ENCODE assay signal across 8 cellular contexts in the genomic region with DNA sequence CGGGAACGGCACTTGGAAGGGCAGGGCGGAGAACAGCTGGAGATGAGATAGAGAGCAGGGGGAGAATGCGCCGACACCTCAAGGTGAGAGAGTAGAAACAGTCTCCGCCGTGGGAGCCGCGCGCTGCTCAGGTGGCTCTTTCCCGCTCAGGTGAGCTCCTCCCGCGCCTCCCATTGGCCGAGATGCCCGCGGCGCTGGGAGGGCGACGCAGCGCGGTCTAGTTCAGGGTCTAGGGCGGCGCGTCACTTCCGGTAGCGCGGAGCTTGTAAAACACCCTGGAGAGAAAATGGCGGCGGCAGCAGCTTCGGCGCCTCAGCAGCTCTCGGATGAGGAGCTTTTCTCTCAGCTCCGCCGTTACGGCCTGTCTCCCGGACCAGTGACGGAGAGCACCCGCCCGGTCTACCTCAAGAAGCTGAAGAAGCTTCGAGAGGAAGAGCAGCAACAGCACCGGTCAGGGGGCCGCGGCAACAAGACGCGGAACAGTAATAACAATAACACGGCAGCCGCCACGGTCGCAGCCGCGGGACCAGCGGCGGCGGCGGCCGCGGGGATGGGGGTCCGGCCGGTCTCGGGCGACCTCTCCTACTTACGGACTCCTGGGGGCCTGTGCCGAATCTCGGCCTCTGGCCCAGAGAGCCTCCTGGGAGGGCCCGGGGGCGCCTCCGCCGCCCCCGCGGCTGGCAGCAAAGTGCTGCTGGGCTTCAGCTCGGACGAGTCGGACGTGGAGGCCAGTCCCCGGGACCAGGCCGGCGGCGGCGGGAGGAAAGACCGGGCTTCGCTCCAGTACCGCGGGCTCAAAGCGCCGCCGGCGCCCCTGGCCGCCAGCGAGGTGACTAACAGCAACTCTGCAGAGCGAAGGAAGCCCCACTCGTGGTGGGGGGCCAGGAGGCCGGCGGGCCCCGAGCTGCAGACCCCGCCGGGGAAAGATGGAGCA. TPM values are rescaled to one million over a fixed set of nuclear protein-coding genes. Genes with fewer than 3 reads are reported as not detected.
DNase-seq lines count a peak whose midpoint lies in the region; ATAC-seq and TF ChIP-seq lines count a peak whose summit lies in the region.

A gene (plus strand): TSS at position 273 of the 934 bp plus-strand sequence. CDS start 14 bp downstream, at position 287.

- H3K36me3 ChIP-seq in SJSA1 (peaks cover 35% of the 10 kb centered on the region), neural progenitor cell (no peaks in the 10 kb centered on the region), stomach smooth muscle (ENCODE audit: control insufficient read depth in 2 of 2, insufficient read depth in 2 of 2, low read length in 2 of 2) (no peaks in the 10 kb centered on the region)

- H4K20me1 ChIP-seq in neural progenitor cell (ENCODE audit: low read depth), result peaks cover 22% of the 10 kb centered on the region

- H3K79me2 ChIP-seq in neural progenitor cell (ENCODE audit: low read depth), result peaks cover 42% of the 10 kb centered on the region

- no peaks in the 10 kb centered on the region for H3K9me3 ChIP-seq in SJSA1 (replicated peaks)
- no peaks in the 10 kb centered on the region for H3K9me3 ChIP-seq in neural progenitor cell (ENCODE audit: low read depth)
- H3K9me3 ChIP-seq in stomach smooth muscle (ENCODE audit: control insufficient read depth in 2 of 2, low read length in 2 of 2), result no peaks in the 10 kb centered on the region

- H3K27ac Mint-ChIP-seq in neural progenitor cell, result peak within 1 kb of the TSS; percentile 99

- peaks cover 5% of the 10 kb centered on the region for H3K36me3 Mint-ChIP-seq in neural progenitor cell

- H3K4me1 Mint-ChIP-seq in neural progenitor cell, result peaks cover 32% of the 10 kb centered on the region

- peak within 1 kb of the TSS; percentile 95 for H3K4me3 Mint-ChIP-seq in neural progenitor cell

- peak within 1 kb of the TSS; percentile 83 for H3K27ac ChIP-seq in SJSA1
- peak within 1 kb of the TSS; percentile 90 for H3K27ac ChIP-seq in foreskin keratinocyte
- H3K27ac ChIP-seq in neural progenitor cell, result no peak within 1 kb of the TSS
- H3K27ac ChIP-seq in stomach smooth muscle (ENCODE audit: low read length), result peak within 1 kb of the TSS; percentile 91

- DNase-seq in GM04503 (ENCODE audit: low read depth) (peak; percentile 41), HFF-Myc (ENCODE audit: extremely low read depth, low read depth) (peak; percentile 47), MV-4-11 (lab: John Stamatoyannopoulos, UW) (peak; percentile 76), SJSA1 (ENCODE audit: low read depth in 1 of 2, low spot score in 2 of 2) (peak; percentile 85), foreskin keratinocyte (peak; percentile 87 to 92), neural progenitor cell (ENCODE audit: low spot score) (peak; percentile 78)
- DNase-seq in activated naive CD4-positive, alpha-beta T cell (lab: John Stamatoyannopoulos, UW), result peak; percentile 78 to 91 (median 80)

- ATAC-seq in foreskin keratinocyte, result peak; percentile 95

- H3K4me2 ChIP-seq in neural progenitor cell, result peak within 1 kb of the TSS; percentile 90

- no peaks in the 10 kb centered on the region for H3K9me3 Mint-ChIP-seq in neural progenitor cell

- no peak for TF ChIP-seq CTCF in HFF-Myc (IDR thresholded peaks at IDR 0.05; ENCODE audit: low read depth, low read length, missing control alignments)
- TF ChIP-seq CTCF in foreskin keratinocyte (conservative IDR thresholded peaks at IDR 0.05), result no peak
- TF ChIP-seq CTCF in neural progenitor cell (IDR thresholded peaks at IDR 0.05), result peak; percentile 9

- H3K27me3 Mint-ChIP-seq in neural progenitor cell (ENCODE audit: insufficient read depth, low read depth), result peaks cover 3% of the 10 kb centered on the region

- H3K4me3 ChIP-seq in HFF-Myc (replicated peaks; ENCODE audit: low read depth, low read length) (peak within 1 kb of the TSS; percentile 88), SJSA1 (peak within 1 kb of the TSS; percentile 87), neural progenitor cell (peak within 1 kb of the TSS; percentile 75), stomach smooth muscle (ENCODE audit: low read length in 2 of 2) (peak within 1 kb of the TSS; percentile 89 to 98)

- no peak within 1 kb of the TSS for H3K9ac ChIP-seq in neural progenitor cell
- peak within 1 kb of the TSS; percentile 87 to 91 for H3K9ac ChIP-seq in stomach smooth muscle (ENCODE audit: low read length in 2 of 2)

- H3K4me1 ChIP-seq in SJSA1 (replicated peaks) (peaks cover 18% of the 10 kb centered on the region), foreskin keratinocyte (peaks cover 23% of the 10 kb centered on the region), neural progenitor cell (no peaks in the 10 kb centered on the region), stomach smooth muscle (ENCODE audit: control insufficient read depth, insufficient read depth, low read length) (peaks cover 7% of the 10 kb centered on the region)

- H3K27me3 ChIP-seq in SJSA1 (replicated peaks) (no peaks in the 10 kb centered on the region), foreskin keratinocyte (no peaks in the 10 kb centered on the region), neural progenitor cell (peaks cover 30% of the 10 kb centered on the region), stomach smooth muscle (ENCODE audit: control insufficient read depth in 1 of 2, insufficient read depth in 2 of 2, low read length in 2 of 2) (no peaks in the 10 kb centered on the region)

- H3F3A ChIP-seq in neural progenitor cell (ENCODE audit: low read depth), result peaks cover 9% of the 10 kb centered on the region

- H2AFZ ChIP-seq in neural progenitor cell (replicated peaks), result peak within 1 kb of the TSS; percentile 78

RNA-seq across cellular contexts. Expression of the gene that starts here (rescaled TPM):
- 30.7 and 34.0 TPM in 2 replicates for total RNA-seq in SJSA1 (2014; rRNA removed; shearing (Covaris generic))
- 22.8 and 23.6 TPM in 2 replicates for total RNA-seq in foreskin keratinocyte
- polyA plus RNA-seq in foreskin keratinocyte, result 4.2 and 4.7 TPM in 2 replicates
- total RNA-seq in neural progenitor cell (ENCODE audit: low replicate concordance), result 8.9 and 11.5 TPM in 2 replicates
